1 cellular context compared by ENCODE assay signal in the genomic region with DNA sequence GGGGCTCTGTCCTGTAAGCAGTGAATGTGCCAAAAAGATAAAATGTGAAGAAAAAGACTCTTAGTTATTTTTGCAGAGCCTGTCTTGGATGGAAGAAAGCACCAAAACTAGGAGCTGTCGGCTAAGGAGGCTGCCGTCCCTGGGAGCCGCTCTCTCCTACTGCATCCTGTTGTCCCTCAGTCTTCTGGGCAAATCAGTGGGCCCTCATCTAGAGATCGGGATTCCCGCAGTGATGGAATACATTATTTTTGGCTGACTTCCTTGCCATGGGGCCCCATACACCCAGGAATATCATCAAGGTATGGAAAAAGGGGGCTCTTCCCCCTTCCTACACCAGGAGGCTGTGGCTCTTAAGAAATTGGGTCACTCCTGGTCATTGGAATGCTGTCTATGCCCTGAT.
TF ChIP-seq lines count a peak whose summit lies in the region.

No MANE protein-coding gene starts in this region.

TF ChIP-seq in HepG2, 621 proteins besides CTCF, POLR2A, EP300 and RAD21:
- TF ChIP-seq RBAK (CRISPR knock-in tag; IDR thresholded peaks at IDR 0.05) = no peak
- TF ChIP-seq ZNF629 (CRISPR knock-in tag; conservative IDR thresholded peaks at IDR 0.05) = peak; percentile 65
